In genomic region chr17:32503251-32504165, GRCh38 we compare ENCODE assay signal across 9 cellular contexts. TPM values are rescaled to one million over a fixed set of nuclear protein-coding genes. Genes with fewer than 3 reads are reported as not detected.
A peak's percentile ranks its signal among the peaks of the same experiment; 100 is the strongest.
DNase-seq lines count a peak whose midpoint lies in the region; ATAC-seq and TF ChIP-seq lines count a peak whose summit lies in the region.
"Had no signal": no experiment of that assay in that cellular context is flagged by ENCODE, and none has a peak within 500 bp of the region (broad histone marks: within the 10 kb centered on the region; RNA-seq: fewer than 3 reads in every experiment).

No MANE protein-coding gene starts in this region.

- H3K4me3 ChIP-seq in right lobe of liver: no peak overlapping the region
- H3K4me3 ChIP-seq: K562 had no signal

- no peaks in the 10 kb centered on the region for H3K36me3 Mint-ChIP-seq in T-helper 1 cell treated with Interleukin-12 subunit alpha and Interleukin-12 subunit beta and Interleukin-4 antibody, amounts not matched to agents 30 μg/mL and 1 μg/mL, for 36 hours (ENCODE audit: low read depth)

- intact Hi-C loops in right lobe of liver (cut with DNase I): no loop called here

- H3K27me3 ChIP-seq in right lobe of liver: no peaks in the 10 kb centered on the region

- no peaks in the 10 kb centered on the region for H3K4me1 ChIP-seq in right lobe of liver

- WGBS in right lobe of liver (ENCODE audit: insufficient coverage, low coverage, low lambda C conversion rate, missing lambda C conversion rate): 56% methylated on average over 6 of the region's 7 CpGs

- no peaks in the 10 kb centered on the region for H3K9me3 ChIP-seq in right lobe of liver

- DNase-seq in ELF-1 (ENCODE audit: low read depth, low spot score): peak; percentile 29
- DNase-seq in right lobe of liver: no peak
- DNase-seq in UCSD-AML1 (lab: John Stamatoyannopoulos, UW; ENCODE audit: unreplicated experiment): no peak
- DNase-seq in amygdala (lab: John Stamatoyannopoulos, UW): no peak
- DNase-seq in globus pallidus (ENCODE audit: low spot score): no peak

- TF ChIP-seq CTCF in right lobe of liver (IDR thresholded peaks at IDR 0.05): no peak

- no peak for TF ChIP-seq POLR2A in right lobe of liver (IDR thresholded peaks at IDR 0.05)

- H3K27ac Mint-ChIP-seq in T-helper 1 cell treated with Interleukin-12 subunit alpha and Interleukin-12 subunit beta and Interleukin-4 antibody, amounts not matched to agents 30 μg/mL and 1 μg/mL, for 36 hours: peak overlapping the region; percentile 98

- peaks cover 4% of the 10 kb centered on the region for H3K27me3 Mint-ChIP-seq in T-helper 1 cell treated with Interleukin-12 subunit alpha and Interleukin-12 subunit beta and Interleukin-4 antibody, amounts not matched to agents 30 μg/mL and 1 μg/mL, for 36 hours (ENCODE audit: low read depth)

- H3K4me1 Mint-ChIP-seq in T-helper 1 cell treated with Interleukin-12 subunit alpha and Interleukin-12 subunit beta and Interleukin-4 antibody, amounts not matched to agents 30 μg/mL and 1 μg/mL, for 36 hours (ENCODE audit: low read depth): peaks cover 42% of the 10 kb centered on the region

- no peaks in the 10 kb centered on the region for H3K9me3 Mint-ChIP-seq in T-helper 1 cell treated with Interleukin-12 subunit alpha and Interleukin-12 subunit beta and Interleukin-4 antibody, amounts not matched to agents 30 μg/mL and 1 μg/mL, for 36 hours

- H3K4me3 Mint-ChIP-seq in T-helper 1 cell treated with Interleukin-12 subunit alpha and Interleukin-12 subunit beta and Interleukin-4 antibody, amounts not matched to agents 30 μg/mL and 1 μg/mL, for 36 hours: peak overlapping the region; percentile 64

- no peaks in the 10 kb centered on the region for H3K36me3 ChIP-seq in right lobe of liver

- peak overlapping the region in 1 of 3 donors; percentile 47 for H3K27ac ChIP-seq in right lobe of liver

- ATAC-seq in GM19372 (IDR thresholded peaks at IDR 0.05; ENCODE audit: low read depth, unreplicated experiment) (peak; percentile 91), HG03175 (IDR thresholded peaks at IDR 0.05; ENCODE audit: unreplicated experiment) (peak; percentile 89), right lobe of liver (peak; percentile 59 to 73 (median 61))
- ATAC-seq: K562 had no signal

RNA-seq across cellular contexts. Expression of gene CDK5R1, which starts 16.7 kb away (rescaled TPM):
- total RNA-seq in right lobe of liver: under 1 TPM; 0.37 to 0.90 (median 0.48) TPM

RNA-seq across cellular contexts. Expression of gene PSMD11, which starts 59.2 kb away (rescaled TPM):
- 10 to 100 TPM; 45.7 to 61.3 (median 51.6) TPM for total RNA-seq in right lobe of liver
